In genomic region chr22:22927888-22928665, GRCh38 we compare ENCODE assay signal across 1 cellular context.
TF ChIP-seq lines count a peak whose summit lies in the region.

No MANE protein-coding gene starts in this region.

TF ChIP-seq in GM12878, 131 proteins besides CTCF, POLR2A, EP300 and RAD21 (continued from another document):
- TF ChIP-seq CUX1 (IDR thresholded peaks at IDR 0.05; ENCODE audit: insufficient replicate concordance, low read depth, low read length), result no peak
- TF ChIP-seq KDM1A (IDR thresholded peaks at IDR 0.05; ENCODE audit: borderline replicate concordance), result no peak
- TF ChIP-seq CBFB (IDR thresholded peaks at IDR 0.05; ENCODE audit: low read depth), result no peak
- no peak for TF ChIP-seq RELB (IDR thresholded peaks at IDR 0.05; ENCODE audit: low read depth)
- TF ChIP-seq MYC (IDR thresholded peaks at IDR 0.05; ENCODE audit: insufficient read depth, insufficient read length, insufficient replicate concordance, low read length, severe bottlenecking), result no peak
- no peak for TF ChIP-seq CREM (IDR thresholded peaks at IDR 0.05; ENCODE audit: low read depth)
- 0 out of 2 replicates have a peak, but pooled peaks have one; percentile 40 for TF ChIP-seq MAX (IDR thresholded peaks at IDR 0.05; ENCODE audit: low read depth, low read length)
- no peak for TF ChIP-seq TCF7 (IDR thresholded peaks at IDR 0.05; ENCODE audit: borderline replicate concordance)
- no peak for TF ChIP-seq CHD1 (IDR thresholded peaks at IDR 0.05; ENCODE audit: low read depth, low read length)
- no peak for TF ChIP-seq MXI1 (IDR thresholded peaks at IDR 0.05; ENCODE audit: low read depth, low read length)
